Comparison of ENCODE assay signal across 9 cellular contexts in genomic region chr19:33390120-33390907, GRCh38. TPM values are rescaled to one million over a fixed set of nuclear protein-coding genes. Genes with fewer than 3 reads are reported as not detected.
DNase-seq lines count a peak whose midpoint lies in the region; ATAC-seq and TF ChIP-seq lines count a peak whose summit lies in the region.
"Had no signal": no experiment of that assay in that cellular context is flagged by ENCODE, and none has a peak within 500 bp of the region (broad histone marks: within the 10 kb centered on the region; RNA-seq: fewer than 3 reads in every experiment).

No MANE protein-coding gene starts in this region.

- H3K27me3 ChIP-seq in prostate gland (replicated peaks; ENCODE audit: insufficient read depth), result no peaks in the 10 kb centered on the region

- H3K9me3 Mint-ChIP-seq in activated naive CD8-positive, alpha-beta T cell treated with anti-CD3 and anti-CD28 coated beads, Interleukin-2, amount 50 U/mL, for 24 hours, result no peaks in the 10 kb centered on the region
- no peaks in the 10 kb centered on the region for H3K9me3 Mint-ChIP-seq in HFFc6
- H3K9me3 Mint-ChIP-seq: CD8-positive, alpha-beta T cell had no signal

- no peak overlapping the region for H3K9ac ChIP-seq in SK-N-MC (ENCODE audit: insufficient read length)

- no peaks in the 10 kb centered on the region for H3K4me1 Mint-ChIP-seq in activated naive CD8-positive, alpha-beta T cell treated with anti-CD3 and anti-CD28 coated beads, Interleukin-2, amount 50 U/mL, for 24 hours
- H3K4me1 Mint-ChIP-seq in HFFc6 (ENCODE audit: low read depth), result peaks cover 19% of the 10 kb centered on the region

- no peak overlapping the region for H3K4me3 Mint-ChIP-seq in activated naive CD8-positive, alpha-beta T cell treated with anti-CD3 and anti-CD28 coated beads, Interleukin-2, amount 50 U/mL, for 24 hours
- no peak overlapping the region for H3K4me3 Mint-ChIP-seq in HFFc6
- H3K4me3 Mint-ChIP-seq: CD8-positive, alpha-beta T cell had no signal

- 15% methylated on average over 19 of the region's 19 CpGs for WGBS in prostate gland

- H3K9me3 ChIP-seq in SK-N-MC (ENCODE audit: low read depth, low read length) (no peaks in the 10 kb centered on the region), prostate gland (no peaks in the 10 kb centered on the region)

- H3K36me3 Mint-ChIP-seq in activated naive CD8-positive, alpha-beta T cell treated with anti-CD3 and anti-CD28 coated beads, Interleukin-2, amount 50 U/mL, for 24 hours (ENCODE audit: low read depth), result no peaks in the 10 kb centered on the region
- no peaks in the 10 kb centered on the region for H3K36me3 Mint-ChIP-seq in HFFc6 (ENCODE audit: low read depth)

- peaks cover 22% of the 10 kb centered on the region for H3K4me1 ChIP-seq in prostate gland (replicated peaks)

- H3K27ac Mint-ChIP-seq in activated naive CD8-positive, alpha-beta T cell treated with anti-CD3 and anti-CD28 coated beads, Interleukin-2, amount 50 U/mL, for 24 hours, result no peak overlapping the region
- H3K27ac Mint-ChIP-seq in HFFc6, result no peak overlapping the region
- H3K27ac Mint-ChIP-seq: CD8-positive, alpha-beta T cell had no signal

- ATAC-seq in Right ventricle myocardium superior (ENCODE audit: poor library complexity) (peak; percentile 13), HG02798 (IDR thresholded peaks at IDR 0.05; ENCODE audit: poor library complexity, unreplicated experiment) (no peak)
- ATAC-seq in activated naive CD8-positive, alpha-beta T cell treated with anti-CD3 and anti-CD28 coated beads, Interleukin-2, amount 50 U/mL, for 24 hours, result no peak
- ATAC-seq: CD8-positive, alpha-beta T cell had no signal

- H3K36me3 ChIP-seq in SK-N-MC (ENCODE audit: insufficient read depth, low read length) (no peaks in the 10 kb centered on the region), prostate gland (no peaks in the 10 kb centered on the region)

- H3K4me3 ChIP-seq in SK-N-MC (peak overlapping the region; percentile 17; the same call in 1 of the 2 replicates), prostate gland (no peak overlapping the region)

- DNase-seq in GM13976 (ENCODE audit: low spot score), result peak; percentile 27
- no peak for DNase-seq in SK-N-MC (ENCODE audit: low read depth, low spot score)
- DNase-seq in Right ventricle myocardium superior, result peak; percentile 84
- peak; percentile 62 for DNase-seq in prostate gland (ENCODE audit: low spot score)
- DNase-seq in activated naive CD8-positive, alpha-beta T cell treated with anti-CD3 and anti-CD28 coated beads, Interleukin-2, amount 50 U/mL, for 24 hours, result no peak
- no peak for DNase-seq in HFFc6
- no peak for DNase-seq in effector CD8-positive, alpha-beta T cell (lab: John Stamatoyannopoulos, UW)
- DNase-seq: CD8-positive, alpha-beta T cell had no signal

- no peak for TF ChIP-seq POLR2A in prostate gland (IDR thresholded peaks at IDR 0.05)

- TF ChIP-seq CTCF in GM13976 (IDR thresholded peaks at IDR 0.05; ENCODE audit: borderline replicate concordance, control extremely low read depth, extremely low read depth, insufficient read depth, missing control alignments) (no peak), prostate gland (IDR thresholded peaks at IDR 0.05) (no peak), HFFc6 (IDR thresholded peaks at IDR 0.05) (no peak)

- no peaks in the 10 kb centered on the region for H3K27me3 Mint-ChIP-seq in activated naive CD8-positive, alpha-beta T cell treated with anti-CD3 and anti-CD28 coated beads, Interleukin-2, amount 50 U/mL, for 24 hours
- H3K27me3 Mint-ChIP-seq in HFFc6 (ENCODE audit: insufficient read depth), result peaks cover 4% of the 10 kb centered on the region; the same call in 1 of the 2 replicates

- intact Hi-C loops in Right ventricle myocardium superior (cut with DNase I), result no loop called here
- intact Hi-C loops in prostate gland (cut with DNase I), result no loop called here

- H3K27ac ChIP-seq in SK-N-MC (peak overlapping the region; percentile 62), prostate gland (peak overlapping the region; percentile 34 to 60)

- in situ Hi-C loops in GM13976 (cut with MboI; ENCODE audit: low sequenced_read_pairs, unreplicated experiment), result no loop called here

RNA-seq across cellular contexts. Expression of gene CEBPG, which starts 16.8 kb away (rescaled TPM):
- total RNA-seq in Right ventricle myocardium superior, result 16.1 TPM
- 10 to 100 TPM; 15.7 to 19.7 TPM for total RNA-seq in prostate gland
- total RNA-seq in HFFc6 (2021; fragmentation: NEBNext Ultra II Directional; extraction: Animal tissue kit (Norgen Biotek cat#: 25700)), result 10 to 100 TPM; 10.0 to 11.2 (median 10.4) TPM

Comparison
In these comparisons a context has a peak if more than half of its experiments do, and no peak if none do; other contexts are left out.
1. DNase-seq: peak in GM13976 (single experiment), Right ventricle myocardium superior (single experiment) and prostate gland (single experiment); none in SK-N-MC (single experiment), activated naive CD8-positive, alpha-beta T cell treated with anti-CD3 and anti-CD28 coated beads, Interleukin-2, amount 50 U/mL, for 24 hours (single experiment), HFFc6 (single experiment) and effector CD8-positive, alpha-beta T cell (single experiment).